In the genomic region with DNA sequence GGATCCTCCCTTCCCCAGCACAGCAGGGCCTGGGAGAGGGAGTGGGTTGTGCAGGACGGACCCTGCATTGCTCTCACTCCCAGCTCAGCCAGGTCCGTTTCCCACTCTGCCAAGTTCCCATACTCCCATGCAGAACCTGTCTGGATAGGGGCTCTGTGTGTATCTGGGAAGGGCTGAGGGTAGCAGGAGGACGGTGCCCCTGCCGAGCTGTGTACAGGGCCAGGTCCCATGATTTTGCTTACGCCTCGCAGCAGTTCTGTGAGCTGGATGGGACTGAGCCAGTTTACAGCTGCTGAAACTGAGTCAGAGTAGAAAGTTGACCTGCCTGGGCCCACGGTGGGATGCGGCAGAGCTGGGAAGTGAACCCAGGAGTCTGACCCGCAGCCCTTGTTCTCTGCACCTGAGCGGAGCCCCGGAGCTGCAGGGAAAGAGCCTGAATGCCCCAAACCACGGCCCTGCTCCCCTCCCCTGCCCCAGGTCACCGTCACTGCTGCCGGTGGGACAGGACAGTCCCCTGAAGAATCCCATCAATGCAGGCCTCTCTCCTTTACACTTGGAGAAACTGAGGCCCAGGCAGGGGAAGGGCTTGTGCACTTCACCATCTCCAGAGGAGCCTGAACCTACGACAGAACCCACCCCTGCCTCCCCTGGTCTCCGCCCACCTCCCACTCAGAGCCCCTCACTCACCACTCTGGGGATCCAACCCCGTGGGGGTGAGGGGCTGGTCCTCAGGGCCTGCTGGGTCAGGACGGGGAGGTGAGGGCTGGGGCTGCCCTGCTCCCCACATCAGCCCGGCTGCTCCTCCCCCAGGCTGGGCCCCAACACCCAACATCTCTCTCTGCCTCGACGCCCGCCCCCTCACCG, we compare ENCODE assay signal across 1 cellular context.
TF ChIP-seq lines count a peak whose summit lies in the region.

No MANE protein-coding gene starts in this region.

TF ChIP-seq in H1, 55 proteins besides CTCF, POLR2A, EP300 and RAD21:
- no peak for TF ChIP-seq CTBP2 (IDR thresholded peaks at IDR 0.05; ENCODE audit: borderline replicate concordance, insufficient read depth, insufficient read length, low read length)
TF ChIP-seq in H1: peak in this region for 0.
